ENCODE assay signal across 8 cellular contexts in genomic region chr12:121009744-121010143, GRCh38. TPM values are rescaled to one million over a fixed set of nuclear protein-coding genes. Genes with fewer than 3 reads are reported as not detected.
A peak's percentile ranks its signal among the peaks of the same experiment; 100 is the strongest.
DNase-seq lines count a peak whose midpoint lies in the region; ATAC-seq, FAIRE-seq and TF ChIP-seq lines count a peak whose summit lies in the region.
"Had no signal": no experiment of that assay in that cellular context is flagged by ENCODE, and none has a peak within 500 bp of the region (broad histone marks: within the 10 kb centered on the region; RNA-seq: fewer than 3 reads in every experiment).

No MANE protein-coding gene starts in this region.

- H3K27me3 Mint-ChIP-seq in stimulated activated memory B cell treated with anti-CD40 and anti-IgM and Interleukin-4, amounts not matched to agents 10 μg/mL and 1 μg/mL and 100 μg/mL, for 72 hours = no peaks in the 10 kb centered on the region

- CTCF ChIA-PET in HEK293T (lab: Yijun Ruan, JAX) = no interaction called here

- H3K4me3 ChIP-seq in Peyer's patch (no peak overlapping the region), small intestine (ENCODE audit: low read depth in 1 of 2, low read length in 2 of 2) (no peak overlapping the region)

- DNase-seq in HEK293T (ENCODE audit: extremely low spot score) (peak; percentile 30), Peyer's patch (peak in 1 of 3 donors; percentile 82), foreskin keratinocyte (peak in 1 of 2 donors; percentile 32), small intestine (peak; percentile 87)
- no peak for DNase-seq in activated CD4-positive, CD25-positive, alpha-beta regulatory T cell treated with anti-CD3 and anti-CD28 coated beads, Interleukin-2, amount 50 U/mL, for 72 hours
- DNase-seq in activated naive CD4-positive, alpha-beta T cell (lab: John Stamatoyannopoulos, UW) = no peak
- DNase-seq: effector CD4-positive, alpha-beta T cell had no signal

- FAIRE-seq in small intestine (lab: Jason Lieb, UNC) = no peak

- H3K27ac Mint-ChIP-seq in stimulated activated memory B cell treated with anti-CD40 and anti-IgM and Interleukin-4, amounts not matched to agents 10 μg/mL and 1 μg/mL and 100 μg/mL, for 72 hours = no peak overlapping the region

- POLR2A ChIA-PET in HEK293T (lab: Yijun Ruan, JAX) = interaction anchor here (1.2 kb wide), 1 partner anchor 430 kb away, joined by 3 read pairs; no protein-coding TSS in a partner anchor

- no peaks in the 10 kb centered on the region for H3K9me3 Mint-ChIP-seq in stimulated activated memory B cell treated with anti-CD40 and anti-IgM and Interleukin-4, amounts not matched to agents 10 μg/mL and 1 μg/mL and 100 μg/mL, for 72 hours

- WGBS in small intestine, 3 donors = 15 to 66% (median 30%) methylated on average over 10 of the region's 10 CpGs

- no peak overlapping the region for H3K4me3 Mint-ChIP-seq in stimulated activated memory B cell treated with anti-CD40 and anti-IgM and Interleukin-4, amounts not matched to agents 10 μg/mL and 1 μg/mL and 100 μg/mL, for 72 hours

- peaks cover 3% of the 10 kb centered on the region for H3K4me1 Mint-ChIP-seq in stimulated activated memory B cell treated with anti-CD40 and anti-IgM and Interleukin-4, amounts not matched to agents 10 μg/mL and 1 μg/mL and 100 μg/mL, for 72 hours

- H3K9me3 ChIP-seq in Peyer's patch (no peaks in the 10 kb centered on the region), small intestine (ENCODE audit: control insufficient read depth, low read depth) (no peaks in the 10 kb centered on the region)

- peak; percentile 58 for ATAC-seq in foreskin keratinocyte
- ATAC-seq in stimulated activated memory B cell treated with anti-CD40 and anti-IgM and Interleukin-4, amounts not matched to agents 10 μg/mL and 1 μg/mL and 100 μg/mL, for 72 hours = no peak

- H3K27me3 ChIP-seq in Peyer's patch (no peaks in the 10 kb centered on the region), foreskin keratinocyte (no peaks in the 10 kb centered on the region), small intestine (ENCODE audit: control insufficient read depth in 2 of 2, insufficient read depth in 2 of 2, low read length in 2 of 2) (no peaks in the 10 kb centered on the region)

- H3K36me3 Mint-ChIP-seq in stimulated activated memory B cell treated with anti-CD40 and anti-IgM and Interleukin-4, amounts not matched to agents 10 μg/mL and 1 μg/mL and 100 μg/mL, for 72 hours = peaks cover 62% of the 10 kb centered on the region

- peaks cover 0 to 32% (median 0%) of the 10 kb centered on the region in 3 donors for H3K36me3 ChIP-seq in Peyer's patch
- H3K36me3 ChIP-seq in small intestine (ENCODE audit: control insufficient read depth in 2 of 2, insufficient read depth in 2 of 2, low read length in 2 of 2) = peaks cover 3 to 4% of the 10 kb centered on the region in 2 donors

- no peak for TF ChIP-seq POLR2A in Peyer's patch (IDR thresholded peaks at IDR 0.05)

- H3K4me1 ChIP-seq in Peyer's patch (no peaks in the 10 kb centered on the region), foreskin keratinocyte (no peaks in the 10 kb centered on the region), small intestine (ENCODE audit: control insufficient read depth in 2 of 2, insufficient read depth in 1 of 2, low read depth in 1 of 2, low read length in 1 of 2) (no peaks in the 10 kb centered on the region)

- no peak overlapping the region for H3K27ac ChIP-seq in Peyer's patch
- H3K27ac ChIP-seq in foreskin keratinocyte = no peak overlapping the region
- H3K27ac ChIP-seq in small intestine (ENCODE audit: low read depth in 1 of 2, low read length in 1 of 2) = no peak overlapping the region

- peak in 4 of 6 experiments; percentile 22 to 84 (median 80) for TF ChIP-seq CTCF in Peyer's patch (IDR thresholded peaks at IDR 0.05)
- TF ChIP-seq CTCF in foreskin keratinocyte (conservative IDR thresholded peaks at IDR 0.05) = peak; percentile 71

TF ChIP-seq in HEK293T, 16 proteins besides CTCF, POLR2A, EP300 and RAD21:
- TF ChIP-seq CTBP1 (IDR thresholded peaks at IDR 0.05; ENCODE audit: borderline replicate concordance) (no peak), ELF4 (IDR thresholded peaks at IDR 0.05) (no peak)

RNA-seq across cellular contexts. Expression of gene C12orf43, which starts 6.5 kb away (rescaled TPM):
- total RNA-seq in Peyer's patch (10 to 100 TPM in 2 of 4 donors, 1 to 10 TPM in 2; 7.6 to 16.5 (median 12.0) TPM), foreskin keratinocyte (21.3 TPM in 2 replicates)
- polyA plus RNA-seq in foreskin keratinocyte (16.4 and 20.2 TPM in 2 replicates), small intestine (10 to 100 TPM in 1 of 3 donors, 1 to 10 TPM in 2; 4.5 to 11.4 (median 5.1) TPM)

RNA-seq across cellular contexts. Expression of gene OASL, which starts 29.3 kb away (rescaled TPM):
- total RNA-seq in Peyer's patch (1 to 10 TPM in 1 of 4 donors, under 1 TPM in 2, not detected in 1; 0.66 to 1.2 (median 0.94) TPM), foreskin keratinocyte (3.7 and 5.5 TPM in 2 replicates)
- polyA plus RNA-seq in foreskin keratinocyte (4.7 and 7.1 TPM in 2 replicates), small intestine (1 to 10 TPM; 1.7 to 3.0 (median 2.2) TPM)

RNA-seq across cellular contexts. Expression of gene HNF1A, which starts 31.4 kb away (rescaled TPM):
- total RNA-seq in Peyer's patch (10 to 100 TPM; 15.7 to 93.6 (median 57.0) TPM), foreskin keratinocyte (not detected in 2 replicates)
- polyA plus RNA-seq in foreskin keratinocyte (not detected in 2 replicates), small intestine (10 to 100 TPM; 23.0 to 42.3 (median 32.2) TPM)

Comparison
In these comparisons a context has a peak if more than half of its experiments do, and no peak if none do; other contexts are left out.
1. DNase-seq: peak in HEK293T (single experiment) and small intestine (single experiment); none in activated CD4-positive, CD25-positive, alpha-beta regulatory T cell treated with anti-CD3 and anti-CD28 coated beads, Interleukin-2, amount 50 U/mL, for 72 hours (single experiment) and activated naive CD4-positive, alpha-beta T cell (0 of 4).
2. RNA of gene HNF1A, which starts 31.4 kb away (total RNA-seq): 15.7 to 93.6 TPM in Peyer's patch; not detected in foreskin keratinocyte; every median in the first group is over 10 times any median in the second.